In genomic region chr1:1558591-1558990, GRCh38 we compare ENCODE assay signal across 1 cellular context.
TF ChIP-seq lines count a peak whose summit lies in the region.

No MANE protein-coding gene starts in this region.

TF ChIP-seq in IMR-90, 13 proteins besides CTCF, POLR2A, EP300 and RAD21:
- no peak for TF ChIP-seq CEBPB (IDR thresholded peaks at IDR 0.05; ENCODE audit: low read depth, low read length)
- no peak for TF ChIP-seq MXI1 (IDR thresholded peaks at IDR 0.05; ENCODE audit: borderline replicate concordance, low read depth, low read length)
- TF ChIP-seq ELK1 (IDR thresholded peaks at IDR 0.05; ENCODE audit: borderline replicate concordance, low read depth, low read length) = no peak
- TF ChIP-seq CHD1 (IDR thresholded peaks at IDR 0.05; ENCODE audit: low read depth, low read length) = no peak
- no peak for TF ChIP-seq FOS (IDR thresholded peaks at IDR 0.05; ENCODE audit: low read depth, low read length)
- no peak for TF ChIP-seq SMC3 (IDR thresholded peaks at IDR 0.05; ENCODE audit: low read depth, low read length)
TF ChIP-seq in IMR-90: peak in this region for 0.
